In genomic region chr13:30303269-30303668, GRCh38 we compare ENCODE assay signal across 1 cellular context.
TF ChIP-seq lines count a peak whose summit lies in the region.

No MANE protein-coding gene starts in this region.

TF ChIP-seq in K562, 482 proteins besides CTCF, POLR2A, EP300 and RAD21:
- TF ChIP-seq ZNF316 (IDR thresholded peaks at IDR 0.05) (no peak), SAFB (IDR thresholded peaks at IDR 0.05; ENCODE audit: borderline replicate concordance, low read depth, low read length) (no peak), CBX5 (IDR thresholded peaks at IDR 0.05; ENCODE audit: borderline replicate concordance, low read depth) (no peak), THRB (CRISPR knock-in tag; conservative IDR thresholded peaks at IDR 0.05) (no peak), ZNF655 (CRISPR knock-in tag; IDR thresholded peaks at IDR 0.05) (no peak), MAFK (IDR thresholded peaks at IDR 0.05; ENCODE audit: low read length) (no peak), PYGO2 (tag; IDR thresholded peaks at IDR 0.05) (no peak), CBX2 (IDR thresholded peaks at IDR 0.05; ENCODE audit: insufficient read depth, low read length, poor library complexity, severe bottlenecking) (no peak), TBP (optimal IDR thresholded peaks at IDR 0.05; ENCODE audit: low read depth, low read length) (no peak), ZNF444 (CRISPR knock-in tag; IDR thresholded peaks at IDR 0.05) (no peak), KLF16 (IDR thresholded peaks at IDR 0.05) (no peak), MGA (IDR thresholded peaks at IDR 0.05) (no peak), ZBTB7A (IDR thresholded peaks at IDR 0.05; ENCODE audit: borderline replicate concordance, control insufficient read depth, low read depth, low read length) (no peak)
- TF ChIP-seq, protein P1, sequence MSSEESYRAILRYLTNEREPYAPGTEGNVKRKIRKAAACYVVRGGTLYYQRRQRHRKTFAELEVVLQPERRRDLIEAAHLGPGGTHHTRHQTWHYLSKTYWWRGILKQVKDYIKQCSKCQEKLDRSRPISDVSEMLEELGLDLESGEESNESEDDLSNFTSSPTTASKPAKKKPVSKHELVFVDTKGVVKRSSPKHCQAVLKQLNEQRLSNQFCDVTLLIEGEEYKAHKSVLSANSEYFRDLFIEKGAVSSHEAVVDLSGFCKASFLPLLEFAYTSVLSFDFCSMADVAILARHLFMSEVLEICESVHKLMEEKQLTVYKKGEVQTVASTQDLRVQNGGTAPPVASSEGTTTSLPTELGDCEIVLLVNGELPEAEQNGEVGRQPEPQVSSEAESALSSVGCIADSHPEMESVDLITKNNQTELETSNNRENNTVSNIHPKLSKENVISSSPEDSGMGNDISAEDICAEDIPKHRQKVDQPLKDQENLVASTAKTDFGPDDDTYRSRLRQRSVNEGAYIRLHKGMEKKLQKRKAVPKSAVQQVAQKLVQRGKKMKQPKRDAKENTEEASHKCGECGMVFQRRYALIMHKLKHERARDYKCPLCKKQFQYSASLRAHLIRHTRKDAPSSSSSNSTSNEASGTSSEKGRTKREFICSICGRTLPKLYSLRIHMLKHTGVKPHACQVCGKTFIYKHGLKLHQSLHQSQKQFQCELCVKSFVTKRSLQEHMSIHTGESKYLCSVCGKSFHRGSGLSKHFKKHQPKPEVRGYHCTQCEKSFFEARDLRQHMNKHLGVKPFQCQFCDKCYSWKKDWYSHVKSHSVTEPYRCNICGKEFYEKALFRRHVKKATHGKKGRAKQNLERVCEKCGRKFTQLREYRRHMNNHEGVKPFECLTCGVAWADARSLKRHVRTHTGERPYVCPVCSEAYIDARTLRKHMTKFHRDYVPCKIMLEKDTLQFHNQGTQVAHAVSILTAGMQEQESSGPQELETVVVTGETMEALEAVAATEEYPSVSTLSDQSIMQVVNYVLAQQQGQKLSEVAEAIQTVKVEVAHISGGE (CRISPR knock-in tag; IDR thresholded peaks at IDR 0.05): no peak
